Comparison of ENCODE assay signal across 33 cellular contexts in the genomic region with DNA sequence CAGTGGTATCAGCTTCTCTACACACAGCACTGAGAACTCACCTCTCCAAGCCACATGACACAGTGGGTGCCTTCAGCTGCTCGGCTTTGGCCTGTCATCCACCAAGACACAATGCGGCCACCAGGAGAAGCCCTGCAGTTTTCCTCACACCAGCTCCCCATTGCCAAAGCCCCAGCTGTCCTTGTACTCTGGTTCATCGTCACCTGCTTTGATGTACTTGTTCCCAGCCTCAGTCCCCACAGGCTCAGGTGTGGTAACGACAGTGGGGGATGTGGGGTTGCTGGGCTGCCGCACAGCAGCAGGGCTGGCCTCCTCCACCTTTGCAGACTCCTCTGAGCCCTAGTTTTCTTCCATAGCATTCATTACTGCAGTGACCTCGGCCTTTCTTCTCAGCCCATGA.
DNase-seq lines count a peak whose midpoint lies in the region; ATAC-seq, FAIRE-seq and TF ChIP-seq lines count a peak whose summit lies in the region.
"Had no signal": no experiment of that assay in that cellular context is flagged by ENCODE, and none has a peak within 500 bp of the region (broad histone marks: within the 10 kb centered on the region; RNA-seq: fewer than 3 reads in every experiment).

No MANE protein-coding gene starts in this region.

- peak; percentile 91 for FAIRE-seq in bronchial epithelial cell (lab: Jason Lieb, UNC)
- FAIRE-seq in pancreas (lab: Jason Lieb, UNC) = no peak
- FAIRE-seq: A204.1, A549, D721Med had no signal

- intact Hi-C loops in body of pancreas (cut with DNase I) = no loop called here
- intact Hi-C loops in pancreas (cut with DNase I) = no loop called here

- H3K27me3 ChIP-seq in body of pancreas = no peaks in the 10 kb centered on the region
- no peaks in the 10 kb centered on the region for H3K27me3 ChIP-seq in bronchial epithelial cell (ENCODE audit: control insufficient read depth, insufficient read depth, low read length)
- H3K27me3 ChIP-seq in pancreas = no peaks in the 10 kb centered on the region
- H3K27me3 ChIP-seq: BE2C; BLaER1; BLaER1 treated with 17β-estradiol and CSF1 and Interleukin-3, amounts not matched to agents 10 nM and 100 nM had no signal

- no peaks in the 10 kb centered on the region for H3K36me3 ChIP-seq in body of pancreas (replicated peaks in 1 of 2; ENCODE audit: insufficient read depth in 1 of 2, low read depth in 2 of 2)
- no peaks in the 10 kb centered on the region for H3K36me3 ChIP-seq in bronchial epithelial cell (ENCODE audit: control insufficient read depth, insufficient read depth, low read length)
- H3K36me3 ChIP-seq in pancreas = no peaks in the 10 kb centered on the region
- H3K36me3 ChIP-seq: BE2C; BLaER1; BLaER1 treated with 17β-estradiol and CSF1 and Interleukin-3, amounts not matched to agents 10 nM and 100 nM had no signal

- peak; percentile 58 for ATAC-seq in body of pancreas
- peak; percentile 25 to 91 (median 62) for ATAC-seq in pancreas
- ATAC-seq: A549; CD8-positive, alpha-beta T cell had no signal

- no peak overlapping the region for H3K4me3 ChIP-seq in body of pancreas
- no peak overlapping the region for H3K4me3 ChIP-seq in bronchial epithelial cell (ENCODE audit: low read depth, low read length)
- no peak overlapping the region for H3K4me3 ChIP-seq in pancreas
- H3K4me3 ChIP-seq: A549; BLaER1; BLaER1 treated with 17β-estradiol and CSF1 and Interleukin-3, amounts not matched to agents 10 nM and 100 nM had no signal

- 51 to 57% methylated on average over 6 of the region's 6 CpGs for WGBS in body of pancreas, 2 donors
- 45 to 53% methylated on average over 6 of the region's 6 CpGs for WGBS in pancreas, 2 donors

- no peak for TF ChIP-seq POLR2A in body of pancreas (IDR thresholded peaks at IDR 0.05)

- H3K27ac ChIP-seq in body of pancreas (no peak overlapping the region), pancreas (no peak overlapping the region)
- H3K27ac ChIP-seq: 22Rv1; A549; BLaER1; BLaER1 treated with 17β-estradiol and CSF1 and Interleukin-3, amounts not matched to agents 10 nM and 100 nM; C4-2B had no signal

- TF ChIP-seq CTCF in body of pancreas (IDR thresholded peaks at IDR 0.05) (peak in 4 of 7 experiments; percentile 14 to 35 (median 22)), bronchial epithelial cell (IDR thresholded peaks at IDR 0.05; ENCODE audit: insufficient read depth, low read length, severe bottlenecking) (no peak), pancreas (IDR thresholded peaks at IDR 0.05) (no peak)

- H3K4me1 ChIP-seq in body of pancreas = no peaks in the 10 kb centered on the region
- no peaks in the 10 kb centered on the region for H3K4me1 ChIP-seq in pancreas
- H3K4me1 ChIP-seq: A549; BE2C; BLaER1; BLaER1 treated with 17β-estradiol and CSF1 and Interleukin-3, amounts not matched to agents 10 nM and 100 nM had no signal

- DNase-seq in body of pancreas = peak; percentile 31 to 72 (median 51)
- no peak for DNase-seq in bronchial epithelial cell (ENCODE audit: low read depth)
- peak in 4 of 6 donors; percentile 30 to 49 (median 34) for DNase-seq in pancreas
- no peak for DNase-seq in SIG-M5 treated with dmso at 0.1 percent for 504 hours (lab: John Stamatoyannopoulos, UW; ENCODE audit: unreplicated experiment)
- DNase-seq in AG08395 (ENCODE audit: low spot score) = no peak
- DNase-seq in NCI-H1417 (lab: John Stamatoyannopoulos, UW) = no peak
- DNase-seq: 8988T; ACHN; AML-193; BE2C; C1 segment of cervical spinal cord; Caco-2; Calu3; CD4-positive, alpha-beta memory T cell; CD4-positive, alpha-beta T cell; CD4-positive, CD25-positive, alpha-beta regulatory T cell; CD8-positive, alpha-beta memory T cell; CD8-positive, alpha-beta T cell; COR-L47; DMS 273 treated with DMSO at 0.1 percent for 48 hours; DMS153; DMS53; DMS79; DMS79 treated with DMSO at 0.1 percent for 48 hours; DND-41; EL had no signal

- no peaks in the 10 kb centered on the region for H3K9me3 ChIP-seq in body of pancreas
- H3K9me3 ChIP-seq in pancreas = no peaks in the 10 kb centered on the region
- H3K9me3 ChIP-seq: BE2C, Caco-2 had no signal

Comparison
In these comparisons a context has a peak if more than half of its experiments do, and no peak if none do; other contexts are left out.
1. DNase-seq: peak in body of pancreas (4 of 4) and pancreas (4 of 6); none in bronchial epithelial cell (single experiment), SIG-M5 treated with dmso at 0.1 percent for 504 hours (single experiment), AG08395 (single experiment) and NCI-H1417 (0 of 3).
2. CTCF ChIP-seq: peak in body of pancreas (4 of 7); none in bronchial epithelial cell (single experiment) and pancreas (0 of 4).